8 cellular contexts compared by ENCODE assay signal in genomic region chr19:5038631-5039271, GRCh38.
DNase-seq lines count a peak whose midpoint lies in the region; ATAC-seq, FAIRE-seq and TF ChIP-seq lines count a peak whose summit lies in the region.

No MANE protein-coding gene starts in this region.

- peak overlapping the region; percentile 43 for H3K27ac ChIP-seq in A673 (ENCODE audit: low read depth, low read length, poor library complexity, severe bottlenecking)
- no peak overlapping the region for H3K27ac ChIP-seq in foreskin keratinocyte
- H3K27ac ChIP-seq in thoracic aorta = no peak overlapping the region

- DNase-seq in A673 (ENCODE audit: low spot score) (peak; percentile 73), GF-D8 (lab: John Stamatoyannopoulos, UW) (peak; percentile 5), RCC 7860 (ENCODE audit: low spot score) (peak; percentile 10), foreskin keratinocyte (peak in 1 of 2 donors; percentile 19), thoracic aorta (ENCODE audit: low spot score) (no peak)

- intact Hi-C loops in A673 (cut with micrococcal nuclease; ENCODE audit: unreplicated experiment) = loop anchor here (5.0 kb wide), 1 partner anchor 539 kb away; no protein-coding TSS in a partner anchor

- ATAC-seq in foreskin keratinocyte (peak; percentile 25), thoracic aorta (ENCODE audit: insufficient number of reproducible peaks, low FRiP score, low read depth) (no peak), HG02840 (IDR thresholded peaks at IDR 0.05; ENCODE audit: low FRiP score, unreplicated experiment) (no peak), GM21367 (IDR thresholded peaks at IDR 0.05; ENCODE audit: unreplicated experiment) (no peak), GM21360 (IDR thresholded peaks at IDR 0.05; ENCODE audit: unreplicated experiment) (no peak)

- H3K9me3 ChIP-seq in A673 (ENCODE audit: low read depth, low read length, poor library complexity, severe bottlenecking) = no peaks in the 10 kb centered on the region
- H3K9me3 ChIP-seq in thoracic aorta = no peaks in the 10 kb centered on the region

- no peak for FAIRE-seq in RCC 7860 (lab: Jason Lieb, UNC)

- no peaks in the 10 kb centered on the region for H3K27me3 ChIP-seq in A673 (replicated peaks; ENCODE audit: insufficient read depth, low read depth, low read length, poor library complexity)
- H3K27me3 ChIP-seq in foreskin keratinocyte = no peaks in the 10 kb centered on the region
- no peaks in the 10 kb centered on the region for H3K27me3 ChIP-seq in thoracic aorta (replicated peaks; ENCODE audit: insufficient read depth)

- CTCF ChIA-PET in A673 (lab: Charles Lee) = interaction anchor here (0.5 to 0.9 kb wide), 6 partner anchors 9 to 378 kb away, joined by 3 to 4 read pairs (median 3); no protein-coding TSS in a partner anchor

- peak; percentile 70 for TF ChIP-seq CTCF in A673 (conservative IDR thresholded peaks at IDR 0.05; ENCODE audit: low read depth, low read length)
- TF ChIP-seq CTCF in foreskin keratinocyte (conservative IDR thresholded peaks at IDR 0.05) = peak; percentile 62
- peak; percentile 45 for TF ChIP-seq CTCF in thoracic aorta (IDR thresholded peaks at IDR 0.05)

- H3K36me3 ChIP-seq in A673 (ENCODE audit: insufficient read depth, low read length, poor library complexity, severe bottlenecking) (peaks cover 4% of the 10 kb centered on the region), thoracic aorta (peaks cover 38% of the 10 kb centered on the region)

- H3K4me1 ChIP-seq in A673 (ENCODE audit: insufficient read depth, low read length, poor library complexity, severe bottlenecking) (peaks cover 39% of the 10 kb centered on the region), foreskin keratinocyte (peaks cover 5% of the 10 kb centered on the region), thoracic aorta (ENCODE audit: control insufficient read depth in 1 of 2, low read depth in 2 of 2) (peaks cover 0 to 29% of the 10 kb centered on the region in 2 donors)

- POLR2A ChIA-PET in A673 (lab: Charles Lee; ENCODE audit: low non-redundant PET) = no interaction called here

- H3K4me3 ChIP-seq in A673 (ENCODE audit: low read depth, low read length, poor library complexity, severe bottlenecking) = no peak overlapping the region
- H3K4me3 ChIP-seq in thoracic aorta = no peak overlapping the region

- BruUV-seq in A673 (replicated peaks; lab: Mats Ljungman, UMichigan) = no TSS peak
